1 cellular context compared by ENCODE assay signal in the genomic region with DNA sequence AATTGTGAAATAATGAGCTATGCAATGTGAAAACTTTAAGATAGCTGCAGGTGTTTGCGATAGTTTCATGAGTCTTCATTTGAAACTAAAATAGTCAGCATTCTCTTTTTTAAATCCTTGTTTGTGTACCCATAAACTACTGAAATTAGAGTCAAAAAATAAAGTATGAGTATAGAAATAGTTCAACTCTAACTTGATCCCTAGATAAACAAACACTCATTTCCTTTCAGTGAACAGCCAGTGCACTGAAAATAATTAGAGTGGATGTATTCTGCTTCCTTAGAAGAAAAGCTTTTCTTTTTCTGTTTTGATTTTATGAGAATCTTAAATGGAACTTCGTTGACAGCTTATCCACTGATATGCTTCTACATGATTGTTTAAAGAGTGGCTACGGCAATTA.
TF ChIP-seq lines count a peak whose summit lies in the region.

No MANE protein-coding gene starts in this region.

TF ChIP-seq in SK-N-SH treated with all-trans-retinoic acid at 6 μM for 48 hours, 23 proteins besides CTCF, POLR2A, EP300 and RAD21 (continued from another document):
- no peak for TF ChIP-seq CSRNP3 (CRISPR knock-in tag; IDR thresholded peaks at IDR 0.05)
- no peak for TF ChIP-seq ZC3H10 (CRISPR knock-in tag; IDR thresholded peaks at IDR 0.05)
- no peak for TF ChIP-seq ZNF565 (CRISPR knock-in tag; conservative IDR thresholded peaks at IDR 0.05; ENCODE audit: low read depth)
- no peak for TF ChIP-seq ARNTL (CRISPR knock-in tag; IDR thresholded peaks at IDR 0.05; ENCODE audit: borderline replicate concordance, low read depth)
- TF ChIP-seq CREB5 (CRISPR knock-in tag; IDR thresholded peaks at IDR 0.05; ENCODE audit: low read depth), result no peak
- no peak for TF ChIP-seq TSHZ2 (CRISPR knock-in tag; IDR thresholded peaks at IDR 0.05)
- TF ChIP-seq TOX (CRISPR knock-in tag; IDR thresholded peaks at IDR 0.05; ENCODE audit: borderline replicate concordance), result no peak
- TF ChIP-seq ESRRG (CRISPR knock-in tag; IDR thresholded peaks at IDR 0.05), result no peak
- TF ChIP-seq BACH2 (CRISPR knock-in tag; IDR thresholded peaks at IDR 0.05; ENCODE audit: borderline replicate concordance), result no peak
